ENCODE assay signal across 8 cellular contexts in the genomic region with DNA sequence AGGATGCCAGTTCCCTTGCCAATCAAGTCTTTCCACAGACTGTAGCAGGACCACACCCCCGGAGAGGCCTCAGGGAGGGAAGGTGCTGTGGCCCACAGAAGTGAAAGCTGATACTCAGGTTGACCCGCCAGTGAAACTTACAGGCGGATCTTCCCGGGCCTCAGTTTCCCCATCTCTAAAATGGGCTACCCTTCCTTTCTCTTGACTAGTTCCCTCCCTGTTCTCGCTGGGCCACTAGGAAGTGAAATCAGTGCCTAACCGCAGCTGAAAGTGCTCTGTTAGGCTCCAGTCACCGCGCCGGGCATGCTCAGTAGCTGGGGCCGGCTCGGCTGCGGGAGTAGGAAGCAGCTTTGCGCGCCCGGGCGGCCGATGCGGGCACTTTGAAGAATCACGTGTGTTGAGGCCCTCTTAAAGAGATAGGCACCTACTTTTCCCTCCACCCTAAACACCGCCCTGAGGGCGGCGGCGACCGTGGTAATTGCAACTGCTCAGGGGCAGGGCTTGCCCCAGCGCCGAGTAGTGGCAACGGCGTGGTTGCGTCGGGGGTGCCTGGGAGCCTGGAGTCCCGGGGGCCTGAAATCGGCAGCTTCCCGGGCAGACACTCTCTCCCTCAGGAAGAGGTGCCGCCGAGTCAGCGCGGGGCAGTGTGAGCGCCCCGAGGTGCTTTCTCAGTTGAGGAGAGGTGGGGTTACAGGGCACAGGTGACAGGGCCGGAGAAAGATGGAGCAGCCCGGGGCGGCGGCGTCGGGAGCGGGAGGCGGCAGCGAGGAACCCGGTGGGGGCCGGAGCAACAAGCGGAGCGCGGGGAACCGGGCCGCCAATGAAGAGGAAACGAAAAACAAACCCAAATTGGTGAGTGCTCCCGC. TPM values are rescaled to one million over a fixed set of nuclear protein-coding genes. Genes with fewer than 3 reads are reported as not detected.
DNase-seq lines count a peak whose midpoint lies in the region; ATAC-seq, FAIRE-seq and TF ChIP-seq lines count a peak whose summit lies in the region.

DIAPH2 (plus strand) TSS at position 504 of the 866 bp plus-strand sequence.

- no peaks in the 10 kb centered on the region for H3K36me3 ChIP-seq in DND-41 (ENCODE audit: insufficient read depth, low read length)
- no peaks in the 10 kb centered on the region for H3K36me3 ChIP-seq in HUES64 (ENCODE audit: insufficient read depth, low read length)
- no peaks in the 10 kb centered on the region for H3K36me3 ChIP-seq in right atrium auricular region

- TF ChIP-seq CTCF in DND-41 (IDR thresholded peaks at IDR 0.05; ENCODE audit: borderline replicate concordance, extremely low read depth, low read length, poor library complexity, severe bottlenecking): peak; percentile 28
- TF ChIP-seq CTCF in right atrium auricular region (IDR thresholded peaks at IDR 0.05): peak in 1 of 2 donors; percentile 37

- H4K20me1 ChIP-seq in DND-41 (ENCODE audit: insufficient read depth, low read length): no peaks in the 10 kb centered on the region

- peak within 1 kb of the TSS; percentile 79 for H3K4me2 ChIP-seq in DND-41 (ENCODE audit: insufficient read depth, low read length)

- FAIRE-seq in urothelium cell line (lab: Jason Lieb, UNC): peak; percentile 82

- H2AFZ ChIP-seq in DND-41 (ENCODE audit: low read depth, low read length): peak within 1 kb of the TSS; percentile 85

- no peaks in the 10 kb centered on the region for H3K9me3 ChIP-seq in DND-41 (ENCODE audit: insufficient read depth, low read length, severe bottlenecking)
- H3K9me3 ChIP-seq in HUES64 (ENCODE audit: insufficient read depth, low read depth, low read length): no peaks in the 10 kb centered on the region
- no peaks in the 10 kb centered on the region for H3K9me3 ChIP-seq in right atrium auricular region

- H3K79me2 ChIP-seq in DND-41 (ENCODE audit: insufficient read depth, low read length): peaks cover 43% of the 10 kb centered on the region

- H3K27me3 ChIP-seq in DND-41 (ENCODE audit: insufficient read depth, low read length, poor library complexity) (no peaks in the 10 kb centered on the region), HUES64 (ENCODE audit: insufficient read depth, low read length) (no peaks in the 10 kb centered on the region), right atrium auricular region (no peaks in the 10 kb centered on the region)

- peaks cover 24% of the 10 kb centered on the region for H3K4me1 ChIP-seq in DND-41 (ENCODE audit: insufficient read depth, low read length)
- H3K4me1 ChIP-seq in HUES64 (ENCODE audit: insufficient read depth, low read length): peaks cover 8% of the 10 kb centered on the region
- peaks cover 0 to 4% of the 10 kb centered on the region in 2 donors for H3K4me1 ChIP-seq in right atrium auricular region

- H3K4me3 ChIP-seq in DND-41 (ENCODE audit: low read depth in 1 of 2, low read length in 2 of 2): peak within 1 kb of the TSS; percentile 61 to 82
- H3K4me3 ChIP-seq in HUES64 (ENCODE audit: low read length): peak within 1 kb of the TSS; percentile 78
- H3K4me3 ChIP-seq in right atrium auricular region: peak within 1 kb of the TSS; percentile 62 to 69

- H3K27ac ChIP-seq in DND-41 (ENCODE audit: low read length) (peak within 1 kb of the TSS; percentile 82), HUES64 (ENCODE audit: low read depth, low read length) (no peak within 1 kb of the TSS; the same call in 1 of the 2 replicates), right atrium auricular region (peak within 1 kb of the TSS; percentile 74 to 79)

- peak within 1 kb of the TSS; percentile 80 for H3K9ac ChIP-seq in DND-41 (ENCODE audit: low read depth, low read length)
- peak within 1 kb of the TSS; percentile 55 for H3K9ac ChIP-seq in HUES64 (ENCODE audit: low read depth, low read length)

- under 1% methylated on average over 56 of the region's 57 CpGs for WGBS in HUES64

- DNase-seq in DND-41: peak; percentile 85
- DNase-seq in SW480 (ENCODE audit: low spot score): peak; percentile 91
- DNase-seq in amygdala (lab: John Stamatoyannopoulos, UW): peak in 54 of 56 donors; percentile 0 to 70 (median 24)
- DNase-seq in right atrium auricular region (ENCODE audit: low spot score): peak; percentile 83
- DNase-seq in putamen (ENCODE audit: low spot score): peak; percentile 40
- DNase-seq in urothelium cell line (ENCODE audit: low spot score): peak; percentile 80

- ATAC-seq in DND-41 (ENCODE audit: insufficient read depth, low read depth) (peak; percentile 87), GM21526 (IDR thresholded peaks at IDR 0.05; ENCODE audit: low FRiP score, unreplicated experiment) (peak; percentile 85)

RNA-seq across cellular contexts. Expression of gene DIAPH2, which starts in this region (rescaled TPM):
- 8.7 TPM for polyA plus RNA-seq in HUES64 (2013, experiment 1 of 2)
- polyA plus RNA-seq in HUES64 (2013, experiment 2 of 2): 8.8 TPM
- total RNA-seq in right atrium auricular region: 10 to 100 TPM; 11.6 to 12.7 TPM

Comparison
In these comparisons a context has a peak if more than half of its experiments do, and no peak if none do; other contexts are left out.
1. DNase-seq: peak in every context shown above with its lines; median percentile 91 in SW480; 85 in DND-41; 83 in right atrium auricular region; 80 in urothelium cell line; 40 in putamen; 24 in amygdala.